In genomic region chr13:90968510-90968909, GRCh38 we compare ENCODE assay signal across 10 cellular contexts.
DNase-seq lines count a peak whose midpoint lies in the region; ATAC-seq and TF ChIP-seq lines count a peak whose summit lies in the region.
"Had no signal": no experiment of that assay in that cellular context is flagged by ENCODE, and none has a peak within 500 bp of the region (broad histone marks: within the 10 kb centered on the region; RNA-seq: fewer than 3 reads in every experiment).

No MANE protein-coding gene starts in this region.

- TF ChIP-seq CTCF in mammary epithelial cell (conservative IDR thresholded peaks at IDR 0.05 in 1 of 2, IDR thresholded peaks at IDR 0.05 in 1 of 2; ENCODE audit: extremely low read depth in 1 of 2, insufficient read depth in 1 of 2, low read depth in 1 of 2, low read length in 2 of 2) = peak; percentile 14 to 52
- no peak for TF ChIP-seq CTCF in ovary (IDR thresholded peaks at IDR 0.05)

- H3K79me2 ChIP-seq in mammary epithelial cell (ENCODE audit: insufficient read depth, low read length) = no peaks in the 10 kb centered on the region

- dilution Hi-C loops in mammary epithelial cell (cut with HindIII; ENCODE audit: low sequenced_read_pairs) = no loop called here

- TF ChIP-seq POLR2A in ovary (IDR thresholded peaks at IDR 0.05) = no peak

- no peaks in the 10 kb centered on the region for H3K36me3 ChIP-seq in mammary epithelial cell (ENCODE audit: insufficient read depth, low read length)
- no peaks in the 10 kb centered on the region for H3K36me3 ChIP-seq in ovary
- H3K36me3 ChIP-seq: BLaER1 treated with 17β-estradiol and CSF1 and Interleukin-3, amounts not matched to agents 10 nM and 100 nM had no signal

- CTCF ChIA-PET in mammary epithelial cell (lab: Charles Lee; ENCODE audit: low non-redundant PET) = no interaction called here

- ATAC-seq in GM21723 (IDR thresholded peaks at IDR 0.05; ENCODE audit: unreplicated experiment) = no peak
- ATAC-seq: activated T-cell treated with anti-CD3 and anti-CD28 coated beads, Interleukin-2, amount 50 U/mL, for 4 hours had no signal

- BruUV-seq in mammary epithelial cell (replicated peaks; lab: Mats Ljungman, UMichigan) = no TSS peak

- H3K27me3 ChIP-seq in mammary epithelial cell (ENCODE audit: insufficient read depth, low read length) (peaks cover 4% of the 10 kb centered on the region), ovary (no peaks in the 10 kb centered on the region)
- H3K27me3 ChIP-seq: BLaER1 treated with 17β-estradiol and CSF1 and Interleukin-3, amounts not matched to agents 10 nM and 100 nM had no signal

- H3K27ac ChIP-seq in mammary epithelial cell (ENCODE audit: insufficient read depth, low read depth, low read length) = no peak overlapping the region
- no peak overlapping the region for H3K27ac ChIP-seq in ovary
- H3K27ac ChIP-seq: BLaER1 treated with 17β-estradiol and CSF1 and Interleukin-3, amounts not matched to agents 10 nM and 100 nM had no signal

- H2AFZ ChIP-seq in mammary epithelial cell (ENCODE audit: low read depth, low read length) = no peak overlapping the region

- H3K9me3 ChIP-seq in mammary epithelial cell (replicated peaks; ENCODE audit: insufficient read depth, low read length) (no peaks in the 10 kb centered on the region), ovary (no peaks in the 10 kb centered on the region)
- H3K9me3 ChIP-seq: BLaER1 treated with 17β-estradiol and CSF1 and Interleukin-3, amounts not matched to agents 10 nM and 100 nM had no signal

- H3K4me1 ChIP-seq in mammary epithelial cell (ENCODE audit: insufficient read depth, low read length) (no peaks in the 10 kb centered on the region), ovary (ENCODE audit: insufficient read depth) (no peaks in the 10 kb centered on the region)
- H3K4me1 ChIP-seq: BLaER1 treated with 17β-estradiol and CSF1 and Interleukin-3, amounts not matched to agents 10 nM and 100 nM had no signal

- H4K20me1 ChIP-seq in mammary epithelial cell (ENCODE audit: insufficient read depth, low read length) = no peaks in the 10 kb centered on the region
- H4K20me1 ChIP-seq: BLaER1 treated with 17β-estradiol and CSF1 and Interleukin-3, amounts not matched to agents 10 nM and 100 nM had no signal

- intact Hi-C loops in mammary epithelial cell (cut with micrococcal nuclease) = loop anchor here (5.0 kb wide), 1 partner anchor 81 kb away; no protein-coding TSS in a partner anchor
- intact Hi-C loops in ovary (cut with DNase I) = no loop called here

- no peak overlapping the region for H3K4me3 ChIP-seq in mammary epithelial cell (replicated peaks in 1 of 3; ENCODE audit: insufficient read depth in 1 of 3, low read depth in 2 of 3, low read length in 3 of 3)
- no peak overlapping the region for H3K4me3 ChIP-seq in ovary
- H3K4me3 ChIP-seq: BLaER1 treated with 17β-estradiol and CSF1 and Interleukin-3, amounts not matched to agents 10 nM and 100 nM had no signal

- no peak for TF ChIP-seq EP300 in ovary (IDR thresholded peaks at IDR 0.05)

- in situ Hi-C loops in mammary epithelial cell (cut with MboI; ENCODE audit: low sequenced_read_pairs in 2 of 2) = no loop called here

- DNase-seq in NCI-H526 (lab: John Stamatoyannopoulos, UW) (peak; percentile 4 to 55), NCI-H526 treated with DMSO at 0.1 percent for 48 hours (lab: John Stamatoyannopoulos, UW) (no peak), NCI-H1105 treated with DMSO at 0.1 percent for 48 hours (lab: John Stamatoyannopoulos, UW) (peak; percentile 2), mammary epithelial cell (peak; percentile 9), retina (peak; percentile 55), ovary (no peak)
- DNase-seq in activated CD4-positive, CD25-positive, alpha-beta regulatory T cell treated with anti-CD3 and anti-CD28 coated beads, Interleukin-2, amount 50 U/mL, for 72 hours = no peak
- DNase-seq: activated T-cell treated with anti-CD3 and anti-CD28 coated beads, Interleukin-2, amount 50 U/mL, for 4 hours had no signal

- 100% methylated on average over 1 of the region's 1 CpG for WGBS in mammary epithelial cell (ENCODE audit: low coverage, missing lambda C conversion rate)
- WGBS in ovary, 3 donors = 86 to 94% (median 88%) methylated on average over 1 of the region's 1 CpG

- no peak overlapping the region for H3K4me2 ChIP-seq in mammary epithelial cell (ENCODE audit: insufficient read depth, low read depth, low read length)
- H3K4me2 ChIP-seq: BLaER1 treated with 17β-estradiol and CSF1 and Interleukin-3, amounts not matched to agents 10 nM and 100 nM had no signal

- H3K9ac ChIP-seq in mammary epithelial cell (ENCODE audit: insufficient read depth, low read length) = no peak overlapping the region
- H3K9ac ChIP-seq: BLaER1 treated with 17β-estradiol and CSF1 and Interleukin-3, amounts not matched to agents 10 nM and 100 nM had no signal

Comparison
In these comparisons a context has a peak if more than half of its experiments do, and no peak if none do; other contexts are left out.
1. DNase-seq: peak in NCI-H526 (2 of 2), NCI-H1105 treated with DMSO at 0.1 percent for 48 hours (single experiment), mammary epithelial cell (single experiment) and retina (single experiment); none in NCI-H526 treated with DMSO at 0.1 percent for 48 hours (single experiment), ovary (0 of 5) and activated CD4-positive, CD25-positive, alpha-beta regulatory T cell treated with anti-CD3 and anti-CD28 coated beads, Interleukin-2, amount 50 U/mL, for 72 hours (single experiment).
2. CTCF ChIP-seq: peak in mammary epithelial cell (2 of 2); none in ovary (0 of 3).